Comparison of ENCODE assay signal across 16 cellular contexts in genomic region chr3:31246293-31247062, GRCh38.
"Had no signal": no experiment of that assay in that cellular context is flagged by ENCODE, and none has a peak within 500 bp of the region (broad histone marks: within the 10 kb centered on the region; RNA-seq: fewer than 3 reads in every experiment).

No MANE protein-coding gene starts in this region.

- H3K4me3 Mint-ChIP-seq: memory B cell, natural killer cell had no signal

- H3K36me3 Mint-ChIP-seq: natural killer cell had no signal

- DNase-seq: activated CD4-positive, alpha-beta T cell treated with anti-CD3 and anti-CD28 coated beads, Interleukin-2, amount 50 U/mL, for 1 hour; activated CD8-positive, alpha-beta memory T cell treated with anti-CD3 and anti-CD28 coated beads for 24 hours; activated naive CD4-positive, alpha-beta T cell; dermis blood vessel endothelial cell; erythroblast; hypothalamus; kidney glomerular epithelial cell; left ventricle myocardium superior; natural killer cell; occipital lobe; psoas muscle; right lobe of liver; stimulated activated CD4-positive, alpha-beta T cell treated with anti-CD3 and anti-CD28 coated beads, Interleukin-1b, Interleukin-23, amount 100 ng/mL, for 48 hours had no signal

- H3K27ac Mint-ChIP-seq: memory B cell, natural killer cell had no signal

- H3K4me1 ChIP-seq: ascending aorta, psoas muscle had no signal

- H3K9me3 ChIP-seq: ascending aorta, psoas muscle, right lobe of liver, thoracic aorta had no signal

- H3K27ac ChIP-seq: ascending aorta, psoas muscle, right lobe of liver, thoracic aorta had no signal

- H3K4me3 ChIP-seq: ascending aorta, psoas muscle, right lobe of liver, thoracic aorta had no signal

- H3K9me3 Mint-ChIP-seq: memory B cell, natural killer cell had no signal

- H3K27me3 ChIP-seq: ascending aorta, right lobe of liver had no signal

- H3K36me3 ChIP-seq: ascending aorta, right lobe of liver, thoracic aorta had no signal

- H3K4me1 Mint-ChIP-seq: memory B cell had no signal
